In genomic region chr2:119823734-119824334, GRCh38 we compare ENCODE assay signal across 8 cellular contexts.
DNase-seq lines count a peak whose midpoint lies in the region; ATAC-seq, FAIRE-seq and TF ChIP-seq lines count a peak whose summit lies in the region.

No MANE protein-coding gene starts in this region.

- DNase-seq in ELR (ENCODE audit: low read depth) (peak; percentile 68), NCI-H2196 (lab: John Stamatoyannopoulos, UW; ENCODE audit: unreplicated experiment) (peak; percentile 23), right atrium auricular region (ENCODE audit: low spot score) (no peak), HuH-7 (ENCODE audit: low spot score) (no peak)
- peak; percentile 24 for DNase-seq in activated naive CD4-positive, alpha-beta T cell treated with anti-CD3 and anti-CD28 coated beads, Interleukin-2, amount 50 U/mL, for 16 hours
- no peak for DNase-seq in stimulated activated effector memory CD8-positive, alpha-beta T cell treated with anti-CD3 and anti-CD28 coated beads, Interleukin-12 subunit alpha, Interleukin-12 subunit beta, amount 100 ng/mL, for 72 hours (ENCODE audit: low spot score in 2 of 2)
- DNase-seq in activated CD4-positive, CD25-positive, alpha-beta regulatory T cell treated with anti-CD3 and anti-CD28 coated beads, Interleukin-2, amount 50 U/mL, for 72 hours = no peak

- no peak overlapping the region for H3K27ac ChIP-seq in right atrium auricular region

- ATAC-seq in stimulated activated effector memory CD8-positive, alpha-beta T cell treated with anti-CD3 and anti-CD28 coated beads, Interleukin-12 subunit alpha, Interleukin-12 subunit beta, amount 100 ng/mL, for 72 hours = no peak

- no peak overlapping the region for H3K4me3 ChIP-seq in right atrium auricular region

- peak; percentile 83 for FAIRE-seq in A204.1 (lab: Jason Lieb, UNC)

- peaks cover 0 to 17% of the 10 kb centered on the region in 2 donors for H3K4me1 ChIP-seq in right atrium auricular region

- H3K9me3 Mint-ChIP-seq in stimulated activated effector memory CD8-positive, alpha-beta T cell treated with anti-CD3 and anti-CD28 coated beads, Interleukin-12 subunit alpha, Interleukin-12 subunit beta, amount 100 ng/mL, for 72 hours = no peaks in the 10 kb centered on the region

- TF ChIP-seq CTCF in right atrium auricular region (IDR thresholded peaks at IDR 0.05) = peak; percentile 49 to 76

- no peaks in the 10 kb centered on the region for H3K36me3 ChIP-seq in right atrium auricular region

- peaks cover 56% of the 10 kb centered on the region for H3K4me1 Mint-ChIP-seq in stimulated activated effector memory CD8-positive, alpha-beta T cell treated with anti-CD3 and anti-CD28 coated beads, Interleukin-12 subunit alpha, Interleukin-12 subunit beta, amount 100 ng/mL, for 72 hours

- H3K27me3 ChIP-seq in right atrium auricular region = no peaks in the 10 kb centered on the region

- H3K27ac Mint-ChIP-seq in stimulated activated effector memory CD8-positive, alpha-beta T cell treated with anti-CD3 and anti-CD28 coated beads, Interleukin-12 subunit alpha, Interleukin-12 subunit beta, amount 100 ng/mL, for 72 hours = peak overlapping the region; percentile 29

- H3K9me3 ChIP-seq in right atrium auricular region = no peaks in the 10 kb centered on the region

- no peak overlapping the region for H3K4me3 Mint-ChIP-seq in stimulated activated effector memory CD8-positive, alpha-beta T cell treated with anti-CD3 and anti-CD28 coated beads, Interleukin-12 subunit alpha, Interleukin-12 subunit beta, amount 100 ng/mL, for 72 hours

- no peaks in the 10 kb centered on the region for H3K36me3 Mint-ChIP-seq in stimulated activated effector memory CD8-positive, alpha-beta T cell treated with anti-CD3 and anti-CD28 coated beads, Interleukin-12 subunit alpha, Interleukin-12 subunit beta, amount 100 ng/mL, for 72 hours

Comparison
In these comparisons a context has a peak if more than half of its experiments do, and no peak if none do; other contexts are left out.
1. DNase-seq: peak in ELR (single experiment), NCI-H2196 (single experiment) and activated naive CD4-positive, alpha-beta T cell treated with anti-CD3 and anti-CD28 coated beads, Interleukin-2, amount 50 U/mL, for 16 hours (single experiment); none in right atrium auricular region (single experiment), stimulated activated effector memory CD8-positive, alpha-beta T cell treated with anti-CD3 and anti-CD28 coated beads, Interleukin-12 subunit alpha, Interleukin-12 subunit beta, amount 100 ng/mL, for 72 hours (0 of 2), HuH-7 (single experiment) and activated CD4-positive, CD25-positive, alpha-beta regulatory T cell treated with anti-CD3 and anti-CD28 coated beads, Interleukin-2, amount 50 U/mL, for 72 hours (single experiment).